Comparison of ENCODE assay signal across 1 cellular context in the genomic region with DNA sequence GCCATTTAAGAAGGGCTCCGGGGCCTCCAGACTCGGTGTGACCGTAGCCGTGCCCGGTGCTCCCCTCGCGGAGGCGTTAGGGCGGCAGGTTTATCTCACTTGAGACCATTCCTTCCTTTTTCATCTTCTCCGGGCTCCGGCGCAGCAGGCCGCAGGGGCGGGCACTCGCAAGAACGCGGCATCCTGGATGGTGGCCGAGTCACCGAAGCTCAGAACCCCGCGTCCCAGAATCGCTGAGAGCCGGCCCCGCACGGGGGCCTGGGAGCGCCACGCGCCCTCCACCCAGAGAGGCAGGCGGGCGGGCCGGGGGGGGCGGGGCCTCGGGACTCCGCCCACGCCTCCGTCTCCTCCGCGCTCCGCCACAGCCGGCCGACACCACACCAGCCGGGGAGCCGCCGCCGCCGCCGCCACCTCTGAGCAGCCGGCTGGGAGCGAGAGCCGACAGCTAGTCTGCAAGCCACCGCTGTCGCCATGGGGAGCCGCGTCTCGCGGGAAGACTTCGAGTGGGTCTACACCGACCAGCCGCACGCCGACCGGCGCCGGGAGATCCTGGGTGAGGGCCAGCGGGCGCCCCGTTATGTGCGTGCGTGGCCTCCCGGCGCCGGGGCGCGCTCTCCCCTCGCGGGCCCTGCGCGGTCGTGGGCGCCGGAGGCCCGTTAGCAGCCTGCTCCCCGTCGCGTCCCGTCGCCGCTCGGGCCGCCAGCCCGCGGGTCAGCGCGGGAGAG.
TF ChIP-seq lines count a peak whose summit lies in the region.

Gene DEGS1 (plus strand): TSS at position 375 of the 725 bp plus-strand sequence. CDS start 97 bp downstream, at position 472.

TF ChIP-seq in HepG2, 621 proteins besides CTCF, POLR2A, EP300 and RAD21 (continued from another document and continues in another):
- TF ChIP-seq MEF2D (CRISPR knock-in tag; IDR thresholded peaks at IDR 0.05) = no peak
- no peak for TF ChIP-seq ZNF569 (CRISPR knock-in tag; IDR thresholded peaks at IDR 0.05; ENCODE audit: borderline replicate concordance)
- TF ChIP-seq CHD4 (IDR thresholded peaks at IDR 0.05; ENCODE audit: borderline replicate concordance, low read length) = no peak
- TF ChIP-seq, protein P1, sequence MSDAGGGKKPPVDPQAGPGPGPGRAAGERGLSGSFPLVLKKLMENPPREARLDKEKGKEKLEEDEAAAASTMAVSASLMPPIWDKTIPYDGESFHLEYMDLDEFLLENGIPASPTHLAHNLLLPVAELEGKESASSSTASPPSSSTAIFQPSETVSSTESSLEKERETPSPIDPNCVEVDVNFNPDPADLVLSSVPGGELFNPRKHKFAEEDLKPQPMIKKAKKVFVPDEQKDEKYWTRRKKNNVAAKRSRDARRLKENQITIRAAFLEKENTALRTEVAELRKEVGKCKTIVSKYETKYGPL (CRISPR knock-in tag; IDR thresholded peaks at IDR 0.05) = no peak
- 0 out of 2 replicates have a peak, but pooled peaks have one; percentile 36 for TF ChIP-seq RXRA (CRISPR knock-in tag; IDR thresholded peaks at IDR 0.05)
- TF ChIP-seq ZNF503 (CRISPR knock-in tag; IDR thresholded peaks at IDR 0.05) = no peak
- no peak for TF ChIP-seq ZZZ3 (CRISPR knock-in tag; IDR thresholded peaks at IDR 0.05; ENCODE audit: borderline replicate concordance)
- no peak for TF ChIP-seq NKX3-1 (CRISPR knock-in tag; IDR thresholded peaks at IDR 0.05)
- TF ChIP-seq ZNF10 (CRISPR knock-in tag; IDR thresholded peaks at IDR 0.05; ENCODE audit: borderline replicate concordance, low read depth) = no peak; the same call in 1 of the 2 replicates
- 0 out of 2 replicates have a peak, but pooled peaks have one; percentile 16 for TF ChIP-seq ZSCAN22 (CRISPR knock-in tag; IDR thresholded peaks at IDR 0.05)
- TF ChIP-seq, protein P2, sequence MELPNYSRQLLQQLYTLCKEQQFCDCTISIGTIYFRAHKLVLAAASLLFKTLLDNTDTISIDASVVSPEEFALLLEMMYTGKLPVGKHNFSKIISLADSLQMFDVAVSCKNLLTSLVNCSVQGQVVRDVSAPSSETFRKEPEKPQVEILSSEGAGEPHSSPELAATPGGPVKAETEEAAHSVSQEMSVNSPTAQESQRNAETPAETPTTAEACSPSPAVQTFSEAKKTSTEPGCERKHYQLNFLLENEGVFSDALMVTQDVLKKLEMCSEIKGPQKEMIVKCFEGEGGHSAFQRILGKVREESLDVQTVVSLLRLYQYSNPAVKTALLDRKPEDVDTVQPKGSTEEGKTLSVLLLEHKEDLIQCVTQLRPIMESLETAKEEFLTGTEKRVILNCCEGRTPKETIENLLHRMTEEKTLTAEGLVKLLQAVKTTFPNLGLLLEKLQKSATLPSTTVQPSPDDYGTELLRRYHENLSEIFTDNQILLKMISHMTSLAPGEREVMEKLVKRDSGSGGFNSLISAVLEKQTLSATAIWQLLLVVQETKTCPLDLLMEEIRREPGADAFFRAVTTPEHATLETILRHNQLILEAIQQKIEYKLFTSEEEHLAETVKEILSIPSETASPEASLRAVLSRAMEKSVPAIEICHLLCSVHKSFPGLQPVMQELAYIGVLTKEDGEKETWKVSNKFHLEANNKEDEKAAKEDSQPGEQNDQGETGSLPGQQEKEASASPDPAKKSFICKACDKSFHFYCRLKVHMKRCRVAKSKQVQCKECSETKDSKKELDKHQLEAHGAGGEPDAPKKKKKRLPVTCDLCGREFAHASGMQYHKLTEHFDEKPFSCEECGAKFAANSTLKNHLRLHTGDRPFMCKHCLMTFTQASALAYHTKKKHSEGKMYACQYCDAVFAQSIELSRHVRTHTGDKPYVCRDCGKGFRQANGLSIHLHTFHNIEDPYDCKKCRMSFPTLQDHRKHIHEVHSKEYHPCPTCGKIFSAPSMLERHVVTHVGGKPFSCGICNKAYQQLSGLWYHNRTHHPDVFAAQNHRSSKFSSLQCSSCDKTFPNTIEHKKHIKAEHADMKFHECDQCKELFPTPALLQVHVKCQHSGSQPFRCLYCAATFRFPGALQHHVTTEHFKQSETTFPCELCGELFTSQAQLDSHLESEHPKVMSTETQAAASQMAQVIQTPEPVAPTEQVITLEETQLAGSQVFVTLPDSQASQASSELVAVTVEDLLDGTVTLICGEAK (IDR thresholded peaks at IDR 0.05) = no peak
- TF ChIP-seq, protein P2 (CRISPR knock-in tag; IDR thresholded peaks at IDR 0.05) = no peak; the same call in 1 of the 2 replicates
- TF ChIP-seq, protein P3, sequence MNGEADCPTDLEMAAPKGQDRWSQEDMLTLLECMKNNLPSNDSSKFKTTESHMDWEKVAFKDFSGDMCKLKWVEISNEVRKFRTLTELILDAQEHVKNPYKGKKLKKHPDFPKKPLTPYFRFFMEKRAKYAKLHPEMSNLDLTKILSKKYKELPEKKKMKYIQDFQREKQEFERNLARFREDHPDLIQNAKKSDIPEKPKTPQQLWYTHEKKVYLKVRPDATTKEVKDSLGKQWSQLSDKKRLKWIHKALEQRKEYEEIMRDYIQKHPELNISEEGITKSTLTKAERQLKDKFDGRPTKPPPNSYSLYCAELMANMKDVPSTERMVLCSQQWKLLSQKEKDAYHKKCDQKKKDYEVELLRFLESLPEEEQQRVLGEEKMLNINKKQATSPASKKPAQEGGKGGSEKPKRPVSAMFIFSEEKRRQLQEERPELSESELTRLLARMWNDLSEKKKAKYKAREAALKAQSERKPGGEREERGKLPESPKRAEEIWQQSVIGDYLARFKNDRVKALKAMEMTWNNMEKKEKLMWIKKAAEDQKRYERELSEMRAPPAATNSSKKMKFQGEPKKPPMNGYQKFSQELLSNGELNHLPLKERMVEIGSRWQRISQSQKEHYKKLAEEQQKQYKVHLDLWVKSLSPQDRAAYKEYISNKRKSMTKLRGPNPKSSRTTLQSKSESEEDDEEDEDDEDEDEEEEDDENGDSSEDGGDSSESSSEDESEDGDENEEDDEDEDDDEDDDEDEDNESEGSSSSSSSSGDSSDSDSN (CRISPR knock-in tag; IDR thresholded peaks at IDR 0.05) = peak; percentile 89
- peak in 1 of 2 experiments; percentile 73; a peak in 1 of 4 replicates for TF ChIP-seq KLF16 (CRISPR knock-in tag; IDR thresholded peaks at IDR 0.05)
- TF ChIP-seq THYN1 (CRISPR knock-in tag; IDR thresholded peaks at IDR 0.05; ENCODE audit: borderline replicate concordance, low read depth) = no peak
- TF ChIP-seq ZBTB20 (CRISPR knock-in tag; IDR thresholded peaks at IDR 0.05; ENCODE audit: borderline replicate concordance, low read depth) = no peak
- no peak; the same call in 1 of the 2 replicates for TF ChIP-seq ZFP90 (CRISPR knock-in tag; IDR thresholded peaks at IDR 0.05; ENCODE audit: borderline replicate concordance)
- TF ChIP-seq TFDP1 (CRISPR knock-in tag; IDR thresholded peaks at IDR 0.05; ENCODE audit: borderline replicate concordance) = no peak
- TF ChIP-seq TBL1XR1 (IDR thresholded peaks at IDR 0.05; ENCODE audit: borderline replicate concordance, low read length, partially characterized antibody) = no peak
- TF ChIP-seq FIP1L1 (IDR thresholded peaks at IDR 0.05; ENCODE audit: borderline replicate concordance, insufficient read depth, low read depth, low read length) = no peak
- no peak for TF ChIP-seq ZNF780A (CRISPR knock-in tag; IDR thresholded peaks at IDR 0.05)
- TF ChIP-seq NCOR1 (IDR thresholded peaks at IDR 0.05; ENCODE audit: borderline replicate concordance, low read length) = no peak
- TF ChIP-seq, protein P4, sequence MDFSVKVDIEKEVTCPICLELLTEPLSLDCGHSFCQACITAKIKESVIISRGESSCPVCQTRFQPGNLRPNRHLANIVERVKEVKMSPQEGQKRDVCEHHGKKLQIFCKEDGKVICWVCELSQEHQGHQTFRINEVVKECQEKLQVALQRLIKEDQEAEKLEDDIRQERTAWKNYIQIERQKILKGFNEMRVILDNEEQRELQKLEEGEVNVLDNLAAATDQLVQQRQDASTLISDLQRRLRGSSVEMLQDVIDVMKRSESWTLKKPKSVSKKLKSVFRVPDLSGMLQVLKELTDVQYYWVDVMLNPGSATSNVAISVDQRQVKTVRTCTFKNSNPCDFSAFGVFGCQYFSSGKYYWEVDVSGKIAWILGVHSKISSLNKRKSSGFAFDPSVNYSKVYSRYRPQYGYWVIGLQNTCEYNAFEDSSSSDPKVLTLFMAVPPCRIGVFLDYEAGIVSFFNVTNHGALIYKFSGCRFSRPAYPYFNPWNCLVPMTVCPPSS (IDR thresholded peaks at IDR 0.05) = no peak
- no peak for TF ChIP-seq LCORL (IDR thresholded peaks at IDR 0.05)
- TF ChIP-seq LCORL (CRISPR knock-in tag; IDR thresholded peaks at IDR 0.05) = no peak
- TF ChIP-seq NCOA5 (CRISPR knock-in tag; IDR thresholded peaks at IDR 0.05) = no peak
- TF ChIP-seq ZNF576 (CRISPR knock-in tag; IDR thresholded peaks at IDR 0.05) = no peak
- TF ChIP-seq ZNF512B (CRISPR knock-in tag; IDR thresholded peaks at IDR 0.05; ENCODE audit: borderline replicate concordance) = no peak
- no peak for TF ChIP-seq SIN3A (IDR thresholded peaks at IDR 0.05; ENCODE audit: borderline replicate concordance, low read depth, low read length)
- no peak for TF ChIP-seq AKAP8 (CRISPR knock-in tag; IDR thresholded peaks at IDR 0.05)
- no peak for TF ChIP-seq PRPF4 (IDR thresholded peaks at IDR 0.05; ENCODE audit: low read depth, low read length, poor library complexity, severe bottlenecking)
- TF ChIP-seq ZNF7 (CRISPR knock-in tag; IDR thresholded peaks at IDR 0.05) = no peak
- no peak for TF ChIP-seq TERF1 (CRISPR knock-in tag; IDR thresholded peaks at IDR 0.05)
- peak; percentile 90 for TF ChIP-seq SALL2 (CRISPR knock-in tag; IDR thresholded peaks at IDR 0.05)
